ENCODE assay signal across 34 cellular contexts in genomic region chr2:24258718-24259117, GRCh38.
"Had no signal": no experiment of that assay in that cellular context is flagged by ENCODE, and none has a peak within 500 bp of the region (broad histone marks: within the 10 kb centered on the region; RNA-seq: fewer than 3 reads in every experiment).

No MANE protein-coding gene starts in this region.

- H3K27me3 Mint-ChIP-seq: activated B cell treated with CpG ODN at 0.5 μM for 24 hours; activated CD4-positive, alpha-beta memory T cell treated with anti-CD3 and anti-CD28 coated beads for 36 hours; activated CD4-positive, alpha-beta T cell treated with anti-CD3 and anti-CD28 coated beads for 36 hours; activated CD4-positive, alpha-beta T cell treated with anti-CD3 and anti-CD28 coated beads, Interleukin-2, amount 10 ng/mL, durations not matched to agents 24 days and 14 days; activated CD8-positive, alpha-beta memory T cell treated with anti-CD3 and anti-CD28 coated beads, Interleukin-2, amount 10 ng/mL, durations not matched to agents 7 days and 5 days; activated naive CD4-positive, alpha-beta T cell treated with anti-CD3 and anti-CD28 coated beads, Interleukin-2, amount 50 U/mL, for 24 hours; activated naive CD8-positive, alpha-beta T cell treated with anti-CD3 and anti-CD28 coated beads for 36 hours; activated naive CD8-positive, alpha-beta T cell treated with anti-CD3 and anti-CD28 coated beads, Interleukin-2, amount 50 U/mL, for 24 hours had no signal

- H3K4me3 ChIP-seq: adrenal gland, body of pancreas had no signal

- H3K27me3 ChIP-seq: adrenal gland, body of pancreas had no signal

- H3K9me3 Mint-ChIP-seq: activated B cell treated with CpG ODN at 0.5 μM for 24 hours; activated CD4-positive, alpha-beta memory T cell treated with anti-CD3 and anti-CD28 coated beads for 36 hours; activated CD4-positive, alpha-beta T cell treated with anti-CD3 and anti-CD28 coated beads, Interleukin-2, amount 10 ng/mL, durations not matched to agents 24 days and 14 days; activated naive CD4-positive, alpha-beta T cell treated with anti-CD3 and anti-CD28 coated beads for 36 hours; activated naive CD4-positive, alpha-beta T cell treated with anti-CD3 and anti-CD28 coated beads, Interleukin-2, amount 50 U/mL, for 24 hours; activated naive CD8-positive, alpha-beta T cell treated with anti-CD3 and anti-CD28 coated beads for 36 hours; activated naive CD8-positive, alpha-beta T cell treated with anti-CD3 and anti-CD28 coated beads, Interleukin-2, amount 50 U/mL, for 24 hours; activated T-helper 1 cell treated with anti-CD3 and anti-CD28 coated beads, Interleukin-12 subunit alpha, Interleukin-12 subunit beta, Interleukin-2, Interleukin-4 antibody, amounts not matched to agents 30 ng/mL and 10 ng/mL and 1 ng/mL, durations not matched to agents 14 hours and 24 hours and 36 hours; activated T-helper 2 cell treated with anti-CD3 and anti-CD28 coated beads, Interferon-gamma antibody, Interleukin-2, Interleukin-4, amounts not matched to agents 10 μg/mL and 5 μg/mL and 100 μg/mL, durations not matched to agents 14 hours and 24 hours and 36 hours; T-helper 2 cell treated with Interferon-gamma antibody and Interleukin-4, amounts not matched to agents 5 μg/mL and 100 μg/mL, for 36 hours had no signal

- FAIRE-seq: colon, endometrium, frontal cortex had no signal

- H3K4me3 Mint-ChIP-seq: activated B cell treated with CpG ODN at 0.5 μM for 24 hours; activated CD4-positive, alpha-beta memory T cell treated with anti-CD3 and anti-CD28 coated beads for 36 hours; activated CD4-positive, alpha-beta T cell treated with anti-CD3 and anti-CD28 coated beads for 36 hours; activated CD4-positive, alpha-beta T cell treated with anti-CD3 and anti-CD28 coated beads, Interleukin-2, amount 10 ng/mL, durations not matched to agents 24 days and 14 days; activated CD8-positive, alpha-beta memory T cell treated with anti-CD3 and anti-CD28 coated beads, Interleukin-2, amount 10 ng/mL, durations not matched to agents 7 days and 5 days; activated CD8-positive, alpha-beta T cell treated with anti-CD3 and anti-CD28 coated beads, Interleukin-2, amount 10 ng/mL, durations not matched to agents 7 days and 5 days; activated naive CD4-positive, alpha-beta T cell treated with anti-CD3 and anti-CD28 coated beads for 36 hours; activated naive CD4-positive, alpha-beta T cell treated with anti-CD3 and anti-CD28 coated beads, Interleukin-2, amount 50 U/mL, for 24 hours; activated naive CD8-positive, alpha-beta T cell treated with anti-CD3 and anti-CD28 coated beads for 36 hours; activated naive CD8-positive, alpha-beta T cell treated with anti-CD3 and anti-CD28 coated beads, Interleukin-2, amount 50 U/mL, for 24 hours; activated T-helper 1 cell treated with anti-CD3 and anti-CD28 coated beads, Interleukin-12 subunit alpha, Interleukin-12 subunit beta, Interleukin-2, Interleukin-4 antibody, amounts not matched to agents 30 ng/mL and 10 ng/mL and 1 ng/mL, durations not matched to agents 14 hours and 24 hours and 36 hours; T-helper 2 cell treated with Interferon-gamma antibody and Interleukin-4, amounts not matched to agents 5 μg/mL and 100 μg/mL, for 36 hours had no signal

- ATAC-seq: activated CD4-positive, alpha-beta T cell treated with anti-CD3 and anti-CD28 coated beads for 36 hours; activated CD8-positive, alpha-beta memory T cell treated with anti-CD3 and anti-CD28 coated beads, Interleukin-2, amount 10 ng/mL, durations not matched to agents 7 days and 5 days; activated CD8-positive, alpha-beta T cell treated with anti-CD3 and anti-CD28 coated beads, Interleukin-2, amount 10 ng/mL, durations not matched to agents 7 days and 5 days; activated naive CD8-positive, alpha-beta T cell treated with anti-CD3 and anti-CD28 coated beads, Interleukin-2, amount 50 U/mL, for 24 hours; body of pancreas; esophagus mucosa had no signal

- H3K27ac ChIP-seq: adrenal gland, body of pancreas, WERI-Rb-1 had no signal

- H3K9me3 ChIP-seq: adrenal gland, body of pancreas had no signal

- DNase-seq: activated B cell treated with CpG ODN at 0.5 μM for 24 hours; activated CD4-positive, alpha-beta memory T cell treated with anti-CD3 and anti-CD28 coated beads for 36 hours; activated CD4-positive, alpha-beta T cell treated with anti-CD3 and anti-CD28 coated beads for 36 hours; activated CD4-positive, alpha-beta T cell treated with anti-CD3 and anti-CD28 coated beads, Interleukin-2, amount 10 ng/mL, durations not matched to agents 24 days and 14 days; activated CD4-positive, CD25-positive, alpha-beta regulatory T cell treated with anti-CD3 and anti-CD28 coated beads, Interleukin-2, amount 50 U/mL, for 72 hours; activated CD8-positive, alpha-beta memory T cell treated with anti-CD3 and anti-CD28 coated beads, Interleukin-2, amount 10 ng/mL, durations not matched to agents 7 days and 5 days; activated CD8-positive, alpha-beta memory T cell treated with anti-CD3 and anti-CD28 coated beads, Interleukin-2, amount 50 U/mL, for 4 hours; activated CD8-positive, alpha-beta T cell treated with anti-CD3 and anti-CD28 coated beads, Interleukin-2, amount 10 ng/mL, durations not matched to agents 7 days and 5 days; activated effector memory CD4-positive, alpha-beta T cell treated with anti-CD3 and anti-CD28 coated beads, Interleukin-2, amount 50 U/mL, for 16 hours; activated naive CD4-positive, alpha-beta T cell treated with anti-CD3 and anti-CD28 coated beads for 36 hours; activated naive CD8-positive, alpha-beta T cell treated with anti-CD3 and anti-CD28 coated beads for 36 hours; activated naive CD8-positive, alpha-beta T cell treated with anti-CD3 and anti-CD28 coated beads, Interleukin-2, amount 50 U/mL, for 24 hours; activated T-cell treated with anti-CD3 and anti-CD28 coated beads, Interleukin-2, amount 50 U/mL, for 1 hour; activated T-cell treated with anti-CD3 and anti-CD28 coated beads, Interleukin-2, amount 50 U/mL, for 48 hours; adrenal gland; amygdala; aorta; body of pancreas; caudate nucleus; cortex of kidney; effector CD8-positive, alpha-beta T cell; foreskin fibroblast; head of caudate nucleus; hippocampal formation; T1000; WERI-Rb-1 had no signal

- H3K27ac Mint-ChIP-seq: activated B cell treated with CpG ODN at 0.5 μM for 24 hours; activated CD4-positive, alpha-beta memory T cell treated with anti-CD3 and anti-CD28 coated beads for 36 hours; activated CD4-positive, alpha-beta T cell treated with anti-CD3 and anti-CD28 coated beads for 36 hours; activated CD4-positive, alpha-beta T cell treated with anti-CD3 and anti-CD28 coated beads, Interleukin-2, amount 10 ng/mL, durations not matched to agents 24 days and 14 days; activated CD8-positive, alpha-beta memory T cell treated with anti-CD3 and anti-CD28 coated beads, Interleukin-2, amount 10 ng/mL, durations not matched to agents 7 days and 5 days; activated CD8-positive, alpha-beta T cell treated with anti-CD3 and anti-CD28 coated beads, Interleukin-2, amount 10 ng/mL, durations not matched to agents 7 days and 5 days; activated naive CD4-positive, alpha-beta T cell treated with anti-CD3 and anti-CD28 coated beads for 36 hours; activated naive CD4-positive, alpha-beta T cell treated with anti-CD3 and anti-CD28 coated beads, Interleukin-2, amount 50 U/mL, for 24 hours; activated naive CD8-positive, alpha-beta T cell treated with anti-CD3 and anti-CD28 coated beads for 36 hours; activated naive CD8-positive, alpha-beta T cell treated with anti-CD3 and anti-CD28 coated beads, Interleukin-2, amount 50 U/mL, for 24 hours; activated T-helper 2 cell treated with anti-CD3 and anti-CD28 coated beads, Interferon-gamma antibody, Interleukin-2, Interleukin-4, amounts not matched to agents 10 μg/mL and 5 μg/mL and 100 μg/mL, durations not matched to agents 14 hours and 24 hours and 36 hours; T-helper 2 cell treated with Interferon-gamma antibody and Interleukin-4, amounts not matched to agents 5 μg/mL and 100 μg/mL, for 36 hours had no signal

- H3K4me1 ChIP-seq: adrenal gland, body of pancreas had no signal
